16 cellular contexts compared by ENCODE assay signal in genomic region chr16:71796501-71796900, GRCh38. TPM values are rescaled to one million over a fixed set of nuclear protein-coding genes. Genes with fewer than 3 reads are reported as not detected.
DNase-seq lines count a peak whose midpoint lies in the region; ATAC-seq and TF ChIP-seq lines count a peak whose summit lies in the region.
"Had no signal": no experiment of that assay in that cellular context is flagged by ENCODE, and none has a peak within 500 bp of the region (broad histone marks: within the 10 kb centered on the region; RNA-seq: fewer than 3 reads in every experiment).

No MANE protein-coding gene starts in this region.

- H3K36me3 Mint-ChIP-seq in CD4-positive, CD25-positive, alpha-beta regulatory T cell, result peaks cover 13% of the 10 kb centered on the region
- peaks cover 21% of the 10 kb centered on the region for H3K36me3 Mint-ChIP-seq in activated naive CD8-positive, alpha-beta T cell treated with anti-CD3 and anti-CD28 coated beads for 36 hours
- peaks cover 5% of the 10 kb centered on the region for H3K36me3 Mint-ChIP-seq in mesothelial cell of epicardium

- no peak for TF ChIP-seq EP300 in ovary (IDR thresholded peaks at IDR 0.05)

- no peak for ATAC-seq in CD4-positive, CD25-positive, alpha-beta regulatory T cell (ENCODE audit: low read depth in 2 of 2)
- ATAC-seq in HG03097 (IDR thresholded peaks at IDR 0.05; ENCODE audit: low FRiP score, unreplicated experiment), result no peak

- H3K4me3 ChIP-seq in CD4-positive, CD25-positive, alpha-beta regulatory T cell (ENCODE audit: low read depth, low read length), result no peak overlapping the region
- no peak overlapping the region for H3K4me3 ChIP-seq in ovary

- H3K4me3 Mint-ChIP-seq in CD4-positive, CD25-positive, alpha-beta regulatory T cell, result peak overlapping the region in 1 of 4 donors; percentile 59
- H3K4me3 Mint-ChIP-seq in activated naive CD8-positive, alpha-beta T cell treated with anti-CD3 and anti-CD28 coated beads for 36 hours, result no peak overlapping the region
- no peak overlapping the region for H3K4me3 Mint-ChIP-seq in mesothelial cell of epicardium

- peak overlapping the region in 2 of 3 donors; percentile 79 for H3K27ac Mint-ChIP-seq in CD4-positive, CD25-positive, alpha-beta regulatory T cell
- peak overlapping the region; percentile 11 for H3K27ac Mint-ChIP-seq in activated naive CD8-positive, alpha-beta T cell treated with anti-CD3 and anti-CD28 coated beads for 36 hours
- H3K27ac Mint-ChIP-seq in mesothelial cell of epicardium, result peak overlapping the region; percentile 53

- no peak overlapping the region for H3K27ac ChIP-seq in CD4-positive, CD25-positive, alpha-beta regulatory T cell (ENCODE audit: insufficient read depth, low read length, poor library complexity, severe bottlenecking)
- no peak overlapping the region for H3K27ac ChIP-seq in ovary
- H3K27ac ChIP-seq: C4-2B had no signal

- no peak for TF ChIP-seq POLR2A in ovary (IDR thresholded peaks at IDR 0.05)

- H3K9me3 ChIP-seq in CD4-positive, CD25-positive, alpha-beta regulatory T cell (ENCODE audit: control insufficient read depth in 2 of 2, low read length in 2 of 2), result no peaks in the 10 kb centered on the region
- no peaks in the 10 kb centered on the region for H3K9me3 ChIP-seq in ovary

- TF ChIP-seq CTCF in mesothelial cell of epicardium (IDR thresholded peaks at IDR 0.05; ENCODE audit: unreplicated experiment) (no peak), ovary (IDR thresholded peaks at IDR 0.05) (no peak)

- H3K27me3 ChIP-seq in CD4-positive, CD25-positive, alpha-beta regulatory T cell (ENCODE audit: control insufficient read depth, insufficient read depth, low read length), result no peaks in the 10 kb centered on the region
- no peaks in the 10 kb centered on the region for H3K27me3 ChIP-seq in ovary

- H3K4me1 ChIP-seq in CD4-positive, CD25-positive, alpha-beta regulatory T cell (ENCODE audit: control insufficient read depth, insufficient read depth, low read length, poor library complexity, severe bottlenecking), result peaks cover 21% of the 10 kb centered on the region
- peaks cover 3% of the 10 kb centered on the region for H3K4me1 ChIP-seq in ovary (ENCODE audit: insufficient read depth)

- peaks cover 5% of the 10 kb centered on the region for H3K27me3 Mint-ChIP-seq in CD4-positive, CD25-positive, alpha-beta regulatory T cell
- H3K27me3 Mint-ChIP-seq in activated naive CD8-positive, alpha-beta T cell treated with anti-CD3 and anti-CD28 coated beads for 36 hours, result no peaks in the 10 kb centered on the region
- H3K27me3 Mint-ChIP-seq in mesothelial cell of epicardium (ENCODE audit: low read depth), result no peaks in the 10 kb centered on the region

- peaks cover 25% of the 10 kb centered on the region for H3K36me3 ChIP-seq in CD4-positive, CD25-positive, alpha-beta regulatory T cell (ENCODE audit: control insufficient read depth, insufficient read depth, low read length)
- H3K36me3 ChIP-seq in ovary, result no peaks in the 10 kb centered on the region

- no peak for DNase-seq in CD4-positive, CD25-positive, alpha-beta regulatory T cell
- peak; percentile 44 for DNase-seq in EH (ENCODE audit: low read depth)
- no peak for DNase-seq in activated naive CD8-positive, alpha-beta T cell treated with anti-CD3 and anti-CD28 coated beads for 36 hours
- no peak for DNase-seq in mesothelial cell of epicardium (ENCODE audit: low spot score in 2 of 2, unreplicated experiment in 2 of 2)
- DNase-seq in SIG-M5 treated with dmso at 0.1 percent for 504 hours (lab: John Stamatoyannopoulos, UW; ENCODE audit: unreplicated experiment), result no peak
- DNase-seq in C1 segment of cervical spinal cord (lab: John Stamatoyannopoulos, UW), result no peak
- DNase-seq in ovary, result no peak
- DNase-seq: DMS79 treated with DMSO at 0.1 percent for 48 hours, GDM1, KG1, NCI-H1092, NCI-H1694, NCI-H345, NCI-H526 treated with DMSO at 0.1 percent for 48 hours had no signal

- intact Hi-C loops in ovary (cut with DNase I), result no loop called here

- H3K9me3 Mint-ChIP-seq in CD4-positive, CD25-positive, alpha-beta regulatory T cell, result no peaks in the 10 kb centered on the region
- H3K9me3 Mint-ChIP-seq in activated naive CD8-positive, alpha-beta T cell treated with anti-CD3 and anti-CD28 coated beads for 36 hours, result no peaks in the 10 kb centered on the region
- H3K9me3 Mint-ChIP-seq in mesothelial cell of epicardium, result no peaks in the 10 kb centered on the region

- peaks cover 38 to 69% (median 49%) of the 10 kb centered on the region in 4 donors for H3K4me1 Mint-ChIP-seq in CD4-positive, CD25-positive, alpha-beta regulatory T cell
- H3K4me1 Mint-ChIP-seq in activated naive CD8-positive, alpha-beta T cell treated with anti-CD3 and anti-CD28 coated beads for 36 hours, result peaks cover 47% of the 10 kb centered on the region
- H3K4me1 Mint-ChIP-seq in mesothelial cell of epicardium, result peaks cover 11% of the 10 kb centered on the region

RNA-seq across cellular contexts. Expression of gene AP1G1, which starts 12.1 kb away (rescaled TPM):
- total RNA-seq in CD4-positive, CD25-positive, alpha-beta regulatory T cell, result 190 TPM
- 10 to 100 TPM; 11.7 to 13.9 (median 12.8) TPM for polyA plus RNA-seq in CD4-positive, CD25-positive, alpha-beta regulatory T cell
- total RNA-seq in activated naive CD8-positive, alpha-beta T cell treated with anti-CD3 and anti-CD28 coated beads for 36 hours, result 10 to 100 TPM; 59.1 to 62.2 TPM
- total RNA-seq in mesothelial cell of epicardium (103 to 109 TPM (median 108 TPM) in 3 replicates), ovary (10 to 100 TPM; 50.6 to 71.7 (median 57.2) TPM)
- 10 to 100 TPM; 14.2 to 43.8 TPM for polyA plus RNA-seq in ovary

RNA-seq across cellular contexts. Expression of gene ATXN1L, which starts 49.3 kb away (rescaled TPM):
- 46.8 TPM for total RNA-seq in CD4-positive, CD25-positive, alpha-beta regulatory T cell
- 10 to 100 TPM in 2 of 4 donors, 1 to 10 TPM in 2; 7.7 to 14.0 (median 10.3) TPM for polyA plus RNA-seq in CD4-positive, CD25-positive, alpha-beta regulatory T cell
- total RNA-seq in activated naive CD8-positive, alpha-beta T cell treated with anti-CD3 and anti-CD28 coated beads for 36 hours, result 10 to 100 TPM; 13.4 to 15.3 TPM
- total RNA-seq in mesothelial cell of epicardium (31.6 to 32.5 TPM (median 31.9 TPM) in 3 replicates), ovary (10 to 100 TPM; 12.5 to 29.5 (median 26.0) TPM)
- polyA plus RNA-seq in ovary, result 10 to 100 TPM; 12.6 to 26.6 TPM

Comparison
In these comparisons a context has a peak if more than half of its experiments do, and no peak if none do; other contexts are left out.
1. H3K27ac Mint-ChIP-seq: peak in every context shown above with its lines; median percentile 79 in CD4-positive, CD25-positive, alpha-beta regulatory T cell; 53 in mesothelial cell of epicardium; 11 in activated naive CD8-positive, alpha-beta T cell treated with anti-CD3 and anti-CD28 coated beads for 36 hours.